1 cellular context compared by ENCODE assay signal in the genomic region with DNA sequence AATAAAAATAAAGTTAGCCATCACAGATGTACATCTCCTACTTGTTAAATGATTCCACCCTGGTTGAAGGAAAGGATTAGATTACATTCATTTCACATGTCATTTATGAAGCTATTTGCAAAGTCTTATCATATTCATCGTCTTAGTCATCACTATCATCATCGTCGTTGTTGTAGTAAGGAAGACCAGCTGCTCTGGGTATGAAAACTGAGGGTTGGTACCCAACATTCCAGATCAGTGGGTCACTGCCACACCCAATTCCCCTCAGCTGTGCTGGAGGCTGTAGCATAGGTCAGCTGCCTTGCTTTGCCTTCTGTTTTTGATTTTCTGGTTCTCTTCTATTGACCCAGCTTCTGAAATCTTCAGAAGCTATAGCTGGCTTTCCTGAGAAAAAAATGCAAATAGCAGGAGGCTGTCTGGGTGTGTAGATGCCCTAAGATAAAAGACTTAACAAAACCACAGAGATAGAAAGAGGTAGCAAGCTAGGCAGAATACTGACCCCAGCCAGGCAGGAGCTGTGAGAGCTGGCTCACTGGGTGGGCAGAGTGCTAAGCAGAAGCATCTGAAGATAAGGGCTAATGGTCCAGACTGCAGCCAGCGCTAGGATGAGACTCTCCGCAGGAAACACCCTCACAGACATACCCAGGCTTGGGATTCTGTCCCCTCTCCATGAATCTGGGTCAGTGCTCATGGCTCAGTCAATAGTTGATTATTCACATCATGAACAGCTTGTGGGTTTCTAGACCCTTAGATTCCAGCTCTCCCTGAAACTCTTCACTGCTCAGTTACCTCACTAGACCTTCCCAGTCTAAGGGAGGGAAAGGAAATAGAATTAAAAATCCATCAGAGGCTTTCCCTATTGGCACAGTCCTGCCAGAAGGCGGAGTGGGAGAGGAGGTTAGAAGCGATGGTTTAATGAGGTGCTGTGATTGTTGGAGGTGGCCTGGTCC.
TF ChIP-seq lines count a peak whose summit lies in the region.

No MANE protein-coding gene starts in this region.

TF ChIP-seq in H1, 55 proteins besides CTCF, POLR2A, EP300 and RAD21:
- TF ChIP-seq POLR2AphosphoS5 (IDR thresholded peaks at IDR 0.05; ENCODE audit: low read depth, low read length) = no peak
- no peak for TF ChIP-seq KDM4A (IDR thresholded peaks at IDR 0.05; ENCODE audit: low read depth, low read length, severe bottlenecking)
- TF ChIP-seq RBBP5 (IDR thresholded peaks at IDR 0.05; ENCODE audit: borderline replicate concordance, low read depth, low read length) = no peak
- no peak for TF ChIP-seq RFX5 (IDR thresholded peaks at IDR 0.05; ENCODE audit: borderline replicate concordance, low read depth, low read length)
- TF ChIP-seq KDM5A (IDR thresholded peaks at IDR 0.05; ENCODE audit: low read length) = no peak
- no peak for TF ChIP-seq RNF2 (IDR thresholded peaks at IDR 0.05; ENCODE audit: borderline replicate concordance, low read depth, low read length, missing control alignments, poor library complexity, severe bottlenecking)
- TF ChIP-seq NANOG (IDR thresholded peaks at IDR 0.05; ENCODE audit: insufficient read depth, low read depth, low read length, poor library complexity, severe bottlenecking) = no peak
- no peak for TF ChIP-seq TAF7 (optimal IDR thresholded peaks at IDR 0.05; ENCODE audit: borderline replicate concordance, low read depth, low read length)
- TF ChIP-seq BCL11A (IDR thresholded peaks at IDR 0.05; ENCODE audit: low read depth in 2 of 2, low read length in 2 of 2) = no peak
